Comparison of ENCODE assay signal across 8 cellular contexts in the genomic region with DNA sequence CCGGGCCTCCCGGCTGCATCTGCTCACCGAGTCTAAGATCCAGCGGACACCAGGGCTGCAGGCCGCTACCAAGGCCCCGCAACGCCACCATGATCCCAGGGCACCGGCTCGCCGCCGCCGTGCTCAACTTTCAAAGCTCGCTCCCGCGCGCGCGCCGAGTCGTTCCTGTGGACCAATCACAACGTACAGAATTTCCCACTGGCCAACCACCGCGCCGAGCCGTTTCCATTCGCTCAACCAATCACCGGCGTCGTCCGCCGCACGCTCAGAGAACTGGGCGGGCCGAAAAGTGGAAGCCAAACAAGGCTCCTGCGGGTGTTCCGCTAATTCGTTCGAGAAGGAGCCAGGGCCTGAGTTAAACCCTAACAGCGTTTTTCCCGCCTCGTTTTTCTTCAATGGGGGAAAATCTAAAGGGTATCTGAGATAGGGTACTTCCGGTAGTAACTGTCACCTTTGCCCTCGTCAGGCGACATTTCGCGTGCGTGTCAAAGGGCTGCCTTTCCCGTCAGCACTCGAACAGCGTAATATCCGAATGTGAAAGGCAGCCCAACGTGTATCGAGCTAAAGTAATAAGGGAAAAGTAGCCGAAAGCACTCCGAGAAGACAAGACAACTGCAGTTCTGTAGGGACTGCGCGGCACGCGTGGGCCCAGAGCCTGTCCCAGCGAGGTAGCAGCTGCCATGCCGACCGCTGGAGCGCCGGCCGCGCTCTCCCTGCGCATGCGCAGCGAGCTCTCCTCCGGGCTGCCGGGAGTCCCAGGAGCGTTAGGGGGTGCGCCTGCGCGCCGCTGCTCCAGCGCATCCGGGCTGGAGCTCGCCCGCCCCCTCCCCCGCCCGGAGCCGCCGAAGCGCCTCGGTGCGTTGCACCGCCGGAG. TPM values are rescaled to one million over a fixed set of nuclear protein-coding genes. Genes with fewer than 3 reads are reported as not detected.
DNase-seq lines count a peak whose midpoint lies in the region; ATAC-seq and TF ChIP-seq lines count a peak whose summit lies in the region.

NCAPD3 (minus strand) TSS at position 132 of the 874 bp plus-strand sequence; CDS start at position 91, 41 bp downstream.
VPS26B (plus strand) TSS at position 836 of the 874 bp plus-strand sequence. CDS start 452 bp downstream, outside the sequence.

- DNase-seq in Ammon's horn (ENCODE audit: low spot score) (peak; percentile 97), GM19238 (ENCODE audit: insufficient read length, low spot score) (peak; percentile 91), NCI-H524 (lab: John Stamatoyannopoulos, UW) (peak; percentile 93 to 95), choroid plexus epithelial cell (ENCODE audit: low read depth) (peak; percentile 97), kidney glomerular epithelial cell (lab: John Stamatoyannopoulos, UW) (peak; percentile 85)
- DNase-seq in activated CD4-positive, alpha-beta T cell treated with anti-CD3 and anti-CD28 coated beads for 36 hours: peak; percentile 98
- peak; percentile 86 to 88 for DNase-seq in stimulated activated CD4-positive, alpha-beta T cell treated with anti-CD3 and anti-CD28 coated beads, Interleukin-1b, Interleukin-23, amount 100 ng/mL, for 1 hour (ENCODE audit: low read depth in 2 of 2)

- CTCF ChIA-PET in activated CD4-positive, alpha-beta T cell treated with anti-CD3 and anti-CD28 coated beads for 36 hours (lab: Charles Lee): interaction anchor here (0.5 to 1.9 kb wide), 11 partner anchors 10 to 155 kb away, joined by 3 to 6 read pairs (median 4); partner anchors contain the start of genes GLB1L3 and JAM3

- peak within 1 kb of the TSS; percentile 89 for H3K4me3 ChIP-seq in choroid plexus epithelial cell (ENCODE audit: low read depth, low read length)

- peak within 1 kb of the TSS; percentile 99 for H3K4me3 Mint-ChIP-seq in activated CD4-positive, alpha-beta T cell treated with anti-CD3 and anti-CD28 coated beads for 36 hours

- H3K27me3 Mint-ChIP-seq in activated CD4-positive, alpha-beta T cell treated with anti-CD3 and anti-CD28 coated beads for 36 hours: no peaks in the 10 kb centered on the region

- ATAC-seq in HG03442 (IDR thresholded peaks at IDR 0.05; ENCODE audit: unreplicated experiment): peak; percentile 71
- peak; percentile 81 for ATAC-seq in activated CD4-positive, alpha-beta T cell treated with anti-CD3 and anti-CD28 coated beads for 36 hours

- H3K27ac Mint-ChIP-seq in activated CD4-positive, alpha-beta T cell treated with anti-CD3 and anti-CD28 coated beads for 36 hours: peak within 1 kb of the TSS; percentile 98

- intact Hi-C loops in activated CD4-positive, alpha-beta T cell treated with anti-CD3 and anti-CD28 coated beads for 36 hours (cut with DNase I, micrococcal nuclease): loop anchor here (1.0 to 2.0 kb wide), 7 partner anchors 29 to 296 kb away; partner anchors contain the start of genes ACAD8 (in 2 of the 2), GLB1L2 (in 2 of the 2), THYN1 (in 2 of the 2) and GLB1L3 (in 1 of the 2)

- POLR2A ChIA-PET in activated CD4-positive, alpha-beta T cell treated with anti-CD3 and anti-CD28 coated beads for 36 hours (lab: Charles Lee): interaction anchor here (0.7 to 2.7 kb wide), 8 partner anchors 20 to 305 kb away, joined by 3 to 14 read pairs (median 3); partner anchors contain the start of genes ACAD8, GLB1L3 and THYN1

- no peak for TF ChIP-seq CTCF in choroid plexus epithelial cell (conservative IDR thresholded peaks at IDR 0.05; ENCODE audit: low read depth, low read length)

- H3K4me1 Mint-ChIP-seq in activated CD4-positive, alpha-beta T cell treated with anti-CD3 and anti-CD28 coated beads for 36 hours: peaks cover 59% of the 10 kb centered on the region

- peaks cover 26% of the 10 kb centered on the region for H3K36me3 Mint-ChIP-seq in activated CD4-positive, alpha-beta T cell treated with anti-CD3 and anti-CD28 coated beads for 36 hours (ENCODE audit: low read depth)

- H3K9me3 Mint-ChIP-seq in activated CD4-positive, alpha-beta T cell treated with anti-CD3 and anti-CD28 coated beads for 36 hours (ENCODE audit: low read depth): no peaks in the 10 kb centered on the region

RNA-seq across cellular contexts. Expression of gene NCAPD3, which starts in this region (rescaled TPM):
- total RNA-seq in activated CD4-positive, alpha-beta T cell treated with anti-CD3 and anti-CD28 coated beads for 36 hours: 10 to 100 TPM; 78.9 to 92.1 TPM

RNA-seq across cellular contexts. Expression of gene VPS26B, which starts in this region (rescaled TPM):
- total RNA-seq in activated CD4-positive, alpha-beta T cell treated with anti-CD3 and anti-CD28 coated beads for 36 hours: 10 to 100 TPM; 32.4 to 32.5 TPM

Comparison
In these comparisons a context has a peak if more than half of its experiments do, and no peak if none do; other contexts are left out.
1. Peak in every context shown above with its lines: DNase-seq, ATAC-seq and H3K4me3 ChIP-seq.